Comparison of ENCODE assay signal across 28 cellular contexts in genomic region chr2:193357508-193357907, GRCh38.
A peak's percentile ranks its signal among the peaks of the same experiment; 100 is the strongest.
DNase-seq lines count a peak whose midpoint lies in the region; ATAC-seq, FAIRE-seq and TF ChIP-seq lines count a peak whose summit lies in the region.
"Had no signal": no experiment of that assay in that cellular context is flagged by ENCODE, and none has a peak within 500 bp of the region (broad histone marks: within the 10 kb centered on the region; RNA-seq: fewer than 3 reads in every experiment).

No MANE protein-coding gene starts in this region.

- TF ChIP-seq CTCF in heart left ventricle (IDR thresholded peaks at IDR 0.05): no peak
- no peak for TF ChIP-seq CTCF in H1 (IDR thresholded peaks at IDR 0.05; ENCODE audit: control extremely low read depth in 1 of 3, insufficient read depth in 1 of 3, low read depth in 1 of 3, low read length in 3 of 3)

- CTCF ChIA-PET in H1 (lab: Charles Lee; ENCODE audit: partially characterized antibody): no interaction called here

- no peak overlapping the region for H2BK20ac ChIP-seq in H1 (ENCODE audit: low read length)

- H3K14ac ChIP-seq in H1 (ENCODE audit: insufficient read length): no peak overlapping the region

- no peaks in the 10 kb centered on the region for H3K4me1 ChIP-seq in heart left ventricle
- H3K4me1 ChIP-seq in H1 (replicated peaks in 1 of 4; ENCODE audit: control insufficient read depth in 3 of 4, insufficient read depth in 4 of 4, low read length in 3 of 4): no peaks in the 10 kb centered on the region
- H3K4me1 ChIP-seq: BE2C, BLaER1 had no signal

- H3K27ac ChIP-seq in heart left ventricle (no peak overlapping the region), H1 (ENCODE audit: low read depth, low read length) (no peak overlapping the region)
- H3K27ac ChIP-seq: BLaER1 had no signal

- H3K27me3 ChIP-seq in heart left ventricle: no peaks in the 10 kb centered on the region
- H3K27me3 ChIP-seq in H1 (replicated peaks in 1 of 4; ENCODE audit: control insufficient read depth in 3 of 4, extremely low read depth in 1 of 4, insufficient read depth in 3 of 4, low read length in 3 of 4): no peaks in the 10 kb centered on the region
- H3K27me3 ChIP-seq: BE2C, BLaER1 had no signal

- H3K4me3 ChIP-seq in heart left ventricle (no peak overlapping the region), H1 (ENCODE audit: extremely low read depth in 1 of 4, insufficient read depth in 2 of 4, low read depth in 3 of 4, low read length in 4 of 4) (no peak overlapping the region)
- H3K4me3 ChIP-seq: BLaER1, GM12878 had no signal

- H3K9me3 ChIP-seq in heart left ventricle (no peaks in the 10 kb centered on the region), H1 (ENCODE audit: insufficient read depth in 2 of 2, low read depth in 1 of 2, low read length in 1 of 2) (no peaks in the 10 kb centered on the region)
- H3K9me3 ChIP-seq: BE2C, BLaER1 had no signal

- TF ChIP-seq RAD21 in H1 (IDR thresholded peaks at IDR 0.05 in 1 of 2, conservative IDR thresholded peaks at IDR 0.05 in 1 of 2; ENCODE audit: low read depth in 2 of 2, low read length in 2 of 2): no peak

- intact Hi-C loops in cardiac septum (cut with DNase I) (no loop called here), heart left ventricle (cut with DNase I) (no loop called here)

- DNase-seq in cardiac septum (ENCODE audit: low spot score): peak; percentile 64
- DNase-seq in heart left ventricle: no peak
- DNase-seq in UCSD-AML1 (lab: John Stamatoyannopoulos, UW; ENCODE audit: unreplicated experiment): peak; percentile 3
- no peak for DNase-seq in H1 (ENCODE audit: low read depth in 1 of 2, low spot score in 2 of 2)
- DNase-seq in activated effector memory CD4-positive, alpha-beta T cell treated with anti-CD3 and anti-CD28 coated beads, Interleukin-2, amount 50 U/mL, for 16 hours: no peak
- DNase-seq in cortex of kidney (lab: John Stamatoyannopoulos, UW): no peak
- DNase-seq: 8988T; ACHN; BE2C; C1 segment of cervical spinal cord; CD4-positive, alpha-beta memory T cell; CD4-positive, CD25-positive, alpha-beta regulatory T cell; CD8-positive, alpha-beta memory T cell; COR-L47; DMS 273 treated with DMSO at 0.1 percent for 48 hours; DMS153; DMS53; DMS79; DND-41; EL; GDM1 had no signal

- no peak for TF ChIP-seq POLR2A in heart left ventricle (IDR thresholded peaks at IDR 0.05)
- TF ChIP-seq POLR2A in H1 (IDR thresholded peaks at IDR 0.05; ENCODE audit: control extremely low read depth in 1 of 2, low read depth in 2 of 2, low read length in 2 of 2): no peak

- peak overlapping the region; percentile 27; the same call in 1 of the 2 replicates for H2AFZ ChIP-seq in H1 (ENCODE audit: low read length)

- no peak overlapping the region for H4K8ac ChIP-seq in H1 (ENCODE audit: extremely low read depth, insufficient read depth, low read length)

- TF ChIP-seq EP300 in H1 (IDR thresholded peaks at IDR 0.05; ENCODE audit: borderline replicate concordance in 1 of 2, low read depth in 2 of 2, low read length in 2 of 2): no peak

- no peak overlapping the region for H2BK12ac ChIP-seq in H1 (ENCODE audit: low read depth, low read length)

- no peak overlapping the region for H4K91ac ChIP-seq in H1 (replicated peaks; ENCODE audit: insufficient read length, low read length)

- H2AK5ac ChIP-seq in H1 (ENCODE audit: low read depth, low read length): no peak overlapping the region

- ATAC-seq in heart left ventricle (no peak), GM18519 (IDR thresholded peaks at IDR 0.05; ENCODE audit: low FRiP score, unreplicated experiment) (no peak)
- ATAC-seq: GM12878 had no signal

- H2BK120ac ChIP-seq in H1 (replicated peaks; ENCODE audit: low read depth, low read length): no peak overlapping the region

- no peaks in the 10 kb centered on the region for H3K79me2 ChIP-seq in H1 (ENCODE audit: control insufficient read depth in 1 of 2, insufficient read depth in 2 of 2, low read length in 2 of 2)

- H3K4me2 ChIP-seq in H1 (ENCODE audit: insufficient read depth in 1 of 2, low read depth in 2 of 2, low read length in 2 of 2): no peak overlapping the region
- H3K4me2 ChIP-seq: BLaER1 had no signal

- H4K20me1 ChIP-seq in H1 (replicated peaks in 1 of 2; ENCODE audit: control insufficient read depth in 1 of 2, insufficient read depth in 2 of 2, low read length in 2 of 2): no peaks in the 10 kb centered on the region
- H4K20me1 ChIP-seq: BLaER1 had no signal

- no peak overlapping the region for H2BK5ac ChIP-seq in H1 (ENCODE audit: low read depth, low read length)

- no peak overlapping the region for H2BK15ac ChIP-seq in H1 (ENCODE audit: low read length)

- no peak overlapping the region; a peak in 1 of 7 replicates for H3K9ac ChIP-seq in H1 (replicated peaks in 1 of 4; ENCODE audit: extremely low read depth in 1 of 4, low read depth in 3 of 4, low read length in 3 of 4)
- H3K9ac ChIP-seq: BLaER1 had no signal

- POLR2A ChIA-PET in H1 (lab: Charles Lee; ENCODE audit: partially characterized antibody): no interaction called here

- 83 to 95% (median 90%) methylated on average over 3 to 4 of the region's 4 CpGs for WGBS in heart left ventricle, 4 donors
- WGBS in H1 (ENCODE audit: extremely low coverage in 1 of 2, insufficient coverage in 1 of 2, insufficient read length in 1 of 2, insufficient replicate concordance in 2 of 2, low coverage in 1 of 2, low lambda C conversion rate in 2 of 2, missing lambda C conversion rate in 1 of 2), 2 experiments: 88% methylated on average over 4 of the region's 4 CpGs; no CpG with 5 or more reads in 1 of the 2 experiments

- no peak overlapping the region for H3K4ac ChIP-seq in H1 (replicated peaks; ENCODE audit: insufficient read length, low read depth, low read length)

- H3K18ac ChIP-seq in H1 (ENCODE audit: extremely low read depth, low read length): no peak overlapping the region

- no peaks in the 10 kb centered on the region for H3K79me1 ChIP-seq in H1 (ENCODE audit: low read depth, low read length)

- no peak overlapping the region for H3K56ac ChIP-seq in H1 (replicated peaks; ENCODE audit: insufficient read length, low read depth, low read length)

- no peak overlapping the region for H4K5ac ChIP-seq in H1 (ENCODE audit: insufficient read length, low read depth, low read length)

- no peak for FAIRE-seq in H1 (lab: Jason Lieb, UNC)
- FAIRE-seq: A204.1, GM12878, GM12892, GM18507, GM19239 had no signal

- no peaks in the 10 kb centered on the region for H3K36me3 ChIP-seq in heart left ventricle
- H3K36me3 ChIP-seq in H1 (ENCODE audit: control insufficient read depth in 2 of 4, insufficient read depth in 4 of 4, low read length in 3 of 4): no peaks in the 10 kb centered on the region
- H3K36me3 ChIP-seq: BE2C, BLaER1 had no signal

- H3K23ac ChIP-seq in H1 (ENCODE audit: insufficient read length): no peak overlapping the region

- no peaks in the 10 kb centered on the region for H3K23me2 ChIP-seq in H1 (ENCODE audit: low read depth, low read length)

TF ChIP-seq in H1, 55 proteins besides CTCF, POLR2A, EP300 and RAD21:
- TF ChIP-seq BRCA1 (IDR thresholded peaks at IDR 0.05; ENCODE audit: low read depth, low read length): no peak
- no peak for TF ChIP-seq RBBP5 (IDR thresholded peaks at IDR 0.05; ENCODE audit: borderline replicate concordance, low read depth, low read length)
- no peak for TF ChIP-seq SIRT6 (IDR thresholded peaks at IDR 0.05; ENCODE audit: low read length)
- no peak for TF ChIP-seq JUN (IDR thresholded peaks at IDR 0.05; ENCODE audit: low read depth, low read length)
- TF ChIP-seq SP4 (IDR thresholded peaks at IDR 0.05; ENCODE audit: low read length): no peak
- TF ChIP-seq NANOG (IDR thresholded peaks at IDR 0.05; ENCODE audit: insufficient read depth, low read depth, low read length, poor library complexity, severe bottlenecking): no peak
- TF ChIP-seq CTBP2 (IDR thresholded peaks at IDR 0.05; ENCODE audit: borderline replicate concordance, insufficient read depth, insufficient read length, low read length): no peak
- no peak for TF ChIP-seq CBX5 (IDR thresholded peaks at IDR 0.05; ENCODE audit: low read depth, low read length)
- no peak for TF ChIP-seq ZNF274 (IDR thresholded peaks at IDR 0.05; ENCODE audit: borderline replicate concordance, extremely low read depth, low read length)
- no peak for TF ChIP-seq KDM4A (IDR thresholded peaks at IDR 0.05; ENCODE audit: low read depth, low read length, severe bottlenecking)
- TF ChIP-seq EGR1 (IDR thresholded peaks at IDR 0.05; ENCODE audit: borderline replicate concordance, low read depth, low read length): no peak
- no peak for TF ChIP-seq SP1 (IDR thresholded peaks at IDR 0.05; ENCODE audit: low read depth, low read length)
- no peak for TF ChIP-seq FOSL1 (IDR thresholded peaks at IDR 0.05; ENCODE audit: insufficient read depth, low read depth, low read length)
- TF ChIP-seq YY1 (IDR thresholded peaks at IDR 0.05; ENCODE audit: low read depth, low read length): no peak
- TF ChIP-seq GTF2F1 (IDR thresholded peaks at IDR 0.05; ENCODE audit: borderline replicate concordance, low read depth, low read length): no peak
- no peak for TF ChIP-seq E2F6 (IDR thresholded peaks at IDR 0.05)
TF ChIP-seq in H1: peak in this region for 0.

Comparison
In these comparisons a context has a peak if more than half of its experiments do, and no peak if none do; other contexts are left out.
1. DNase-seq: peak in cardiac septum (single experiment) and UCSD-AML1 (single experiment); none in heart left ventricle (0 of 5), H1 (0 of 2), activated effector memory CD4-positive, alpha-beta T cell treated with anti-CD3 and anti-CD28 coated beads, Interleukin-2, amount 50 U/mL, for 16 hours (single experiment) and cortex of kidney (single experiment).